27 cellular contexts compared by ENCODE assay signal in the genomic region with DNA sequence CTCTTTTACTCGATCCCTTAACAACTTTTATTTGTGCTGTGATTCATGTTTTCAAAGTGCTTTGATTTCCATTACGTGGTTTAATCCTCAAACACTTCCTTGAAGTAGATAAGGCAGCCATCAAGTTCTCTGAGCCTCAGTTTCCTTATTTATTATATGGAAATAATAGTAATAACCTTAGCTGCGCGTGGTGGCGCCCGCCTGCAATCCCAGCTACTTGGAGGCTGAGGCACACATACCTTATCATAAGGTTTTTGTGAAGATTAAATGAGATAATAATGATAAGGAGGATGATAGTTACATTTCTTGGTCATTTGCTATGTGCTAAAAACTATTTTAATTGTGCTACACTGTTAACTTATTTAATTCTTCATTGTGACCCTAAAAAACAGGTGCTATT.
"Had no signal": no experiment of that assay in that cellular context is flagged by ENCODE, and none has a peak within 500 bp of the region (broad histone marks: within the 10 kb centered on the region; RNA-seq: fewer than 3 reads in every experiment).

No MANE protein-coding gene starts in this region.

- H3K27ac ChIP-seq: stomach, suprapubic skin, testis, thoracic aorta, thyroid gland, tibial artery, transverse colon, upper lobe of left lung, upper lobe of right lung, uterus, vagina had no signal

- H3K4me1 ChIP-seq: stomach, suprapubic skin, testis, thyroid gland, tibial artery, transverse colon, upper lobe of left lung, upper lobe of right lung, uterus, vagina had no signal

- H3K9me3 ChIP-seq: stomach, suprapubic skin, testis, thoracic aorta, thyroid gland, tibial artery, tibial nerve, transverse colon, upper lobe of left lung, upper lobe of right lung, uterus, vagina had no signal

- H3K4me3 ChIP-seq: stomach, suprapubic skin, testis, thoracic aorta, thyroid gland, tibial artery, tibial nerve, transverse colon, upper lobe of left lung, upper lobe of right lung, uterus, vagina had no signal

- DNase-seq: stimulated activated CD4-positive, alpha-beta T cell treated with anti-CD3 and anti-CD28 coated beads, Interleukin-2, amount 100 ng/mL, for 48 hours; stimulated activated CD4-positive, alpha-beta T cell treated with anti-CD3 and anti-CD28 coated beads, Interleukin-4, amount 100 ng/mL, for 1 hour; stimulated activated CD4-positive, alpha-beta T cell treated with anti-CD3 and anti-CD28 coated beads, Interleukin-4, amount 100 ng/mL, for 24 hours; stimulated activated CD4-positive, alpha-beta T cell treated with anti-CD3 and anti-CD28 coated beads, Interleukin-4, amount 100 ng/mL, for 4 hours; stimulated activated CD8-positive, alpha-beta memory T cell treated with anti-CD3 and anti-CD28 coated beads, Interleukin-4, amount 100 ng/mL, for 48 hours; stimulated activated naive B cell treated with anti-CD40 and anti-IgM and Interleukin-4, amounts not matched to agents 10 μg/mL and 1 μg/mL and 100 μg/mL, for 72 hours; stimulated activated naive CD4-positive, alpha-beta T cell; stimulated activated naive CD4-positive, alpha-beta T cell treated with Interleukin-2 at 50 U/mL for 16 hours; stimulated activated naive CD8-positive, alpha-beta T cell treated with anti-CD3 and anti-CD28 coated beads, Interleukin-15, amount 100 ng/mL, for 72 hours; stimulated activated naive CD8-positive, alpha-beta T cell treated with anti-CD3 and anti-CD28 coated beads, Interleukin-15, Interleukin-2, amounts not matched to agents 100 U/mL and 50 U/mL, for 24 hours; stomach; substantia nigra; testis; thyroid gland; tibial artery; transverse colon; trophoblast cell; upper lobe of right lung; uterus had no signal

- ATAC-seq: stimulated activated effector memory CD8-positive, alpha-beta T cell treated with anti-CD3 and anti-CD28 coated beads, Interleukin-12 subunit alpha, Interleukin-12 subunit beta, amount 100 ng/mL, for 72 hours; stimulated activated memory B cell treated with anti-CD40 and anti-IgM and Interleukin-4, amounts not matched to agents 10 μg/mL and 1 μg/mL and 100 μg/mL, for 72 hours; stimulated activated naive B cell treated with anti-CD40 and anti-IgM and Interleukin-4, amounts not matched to agents 10 μg/mL and 1 μg/mL and 100 μg/mL, for 72 hours; stimulated activated naive CD8-positive, alpha-beta T cell treated with anti-CD3 and anti-CD28 coated beads, Interleukin-15, amount 100 ng/mL, for 72 hours; stimulated activated naive CD8-positive, alpha-beta T cell treated with anti-CD3 and anti-CD28 coated beads, Interleukin-15, Interleukin-2, amounts not matched to agents 100 U/mL and 50 U/mL, for 24 hours; upper lobe of right lung had no signal

- FAIRE-seq: urothelium cell line had no signal

- H3K27me3 ChIP-seq: stomach, suprapubic skin, testis, thyroid gland, tibial artery, tibial nerve, transverse colon, upper lobe of left lung, upper lobe of right lung, uterus, vagina had no signal

- H3K36me3 ChIP-seq: stomach, suprapubic skin, thoracic aorta, thyroid gland, tibial artery, tibial nerve, transverse colon, upper lobe of left lung, upper lobe of right lung, uterus, vagina had no signal
